ENCODE assay signal across 2 cellular contexts in genomic region chr9:114908796-114909448, GRCh38.
TF ChIP-seq lines count a peak whose summit lies in the region.

No MANE protein-coding gene starts in this region.

TF ChIP-seq in HepG2, 621 proteins besides CTCF, POLR2A, EP300 and RAD21:
- TF ChIP-seq ZNF629 (CRISPR knock-in tag; conservative IDR thresholded peaks at IDR 0.05) (peak; percentile 29; the same call in 1 of the 2 replicates), HMG20B (CRISPR knock-in tag; conservative IDR thresholded peaks at IDR 0.05) (no peak)

TF ChIP-seq in H1, 55 proteins besides CTCF, POLR2A, EP300 and RAD21:
- TF ChIP-seq CBX8 (IDR thresholded peaks at IDR 0.05; ENCODE audit: borderline replicate concordance, low read depth, low read length) (no peak), EGR1 (IDR thresholded peaks at IDR 0.05; ENCODE audit: borderline replicate concordance, low read depth, low read length) (no peak), TBP (IDR thresholded peaks at IDR 0.05; ENCODE audit: low read depth, low read length) (no peak), E2F6 (IDR thresholded peaks at IDR 0.05) (no peak), JUND (IDR thresholded peaks at IDR 0.05; ENCODE audit: low read length) (no peak), KDM1A (IDR thresholded peaks at IDR 0.05; ENCODE audit: borderline replicate concordance, low read length) (no peak), YY1 (IDR thresholded peaks at IDR 0.05; ENCODE audit: low read depth, low read length) (no peak), ATF3 (IDR thresholded peaks at IDR 0.05; ENCODE audit: insufficient read depth, low read depth, low read length) (no peak), CHD1 (IDR thresholded peaks at IDR 0.05; ENCODE audit: low read depth, low read length) (no peak), RBBP5 (IDR thresholded peaks at IDR 0.05; ENCODE audit: borderline replicate concordance, low read depth, low read length) (no peak), NRF1 (IDR thresholded peaks at IDR 0.05; ENCODE audit: low read depth, low read length) (no peak), SIX5 (IDR thresholded peaks at IDR 0.05; ENCODE audit: low read depth, low read length) (no peak), TAF7 (optimal IDR thresholded peaks at IDR 0.05; ENCODE audit: borderline replicate concordance, low read depth, low read length) (no peak), GABPA (IDR thresholded peaks at IDR 0.05; ENCODE audit: borderline replicate concordance, insufficient read depth, low read length) (no peak), TCF12 (IDR thresholded peaks at IDR 0.05; ENCODE audit: low read depth, low read length) (no peak), KDM4A (IDR thresholded peaks at IDR 0.05; ENCODE audit: low read depth, low read length, severe bottlenecking) (no peak), RXRA (IDR thresholded peaks at IDR 0.05; ENCODE audit: insufficient read depth, low read depth, low read length) (no peak), SUZ12 (IDR thresholded peaks at IDR 0.05; ENCODE audit: low read length) (no peak)
